Comparison of ENCODE assay signal across 1 cellular context in the genomic region with DNA sequence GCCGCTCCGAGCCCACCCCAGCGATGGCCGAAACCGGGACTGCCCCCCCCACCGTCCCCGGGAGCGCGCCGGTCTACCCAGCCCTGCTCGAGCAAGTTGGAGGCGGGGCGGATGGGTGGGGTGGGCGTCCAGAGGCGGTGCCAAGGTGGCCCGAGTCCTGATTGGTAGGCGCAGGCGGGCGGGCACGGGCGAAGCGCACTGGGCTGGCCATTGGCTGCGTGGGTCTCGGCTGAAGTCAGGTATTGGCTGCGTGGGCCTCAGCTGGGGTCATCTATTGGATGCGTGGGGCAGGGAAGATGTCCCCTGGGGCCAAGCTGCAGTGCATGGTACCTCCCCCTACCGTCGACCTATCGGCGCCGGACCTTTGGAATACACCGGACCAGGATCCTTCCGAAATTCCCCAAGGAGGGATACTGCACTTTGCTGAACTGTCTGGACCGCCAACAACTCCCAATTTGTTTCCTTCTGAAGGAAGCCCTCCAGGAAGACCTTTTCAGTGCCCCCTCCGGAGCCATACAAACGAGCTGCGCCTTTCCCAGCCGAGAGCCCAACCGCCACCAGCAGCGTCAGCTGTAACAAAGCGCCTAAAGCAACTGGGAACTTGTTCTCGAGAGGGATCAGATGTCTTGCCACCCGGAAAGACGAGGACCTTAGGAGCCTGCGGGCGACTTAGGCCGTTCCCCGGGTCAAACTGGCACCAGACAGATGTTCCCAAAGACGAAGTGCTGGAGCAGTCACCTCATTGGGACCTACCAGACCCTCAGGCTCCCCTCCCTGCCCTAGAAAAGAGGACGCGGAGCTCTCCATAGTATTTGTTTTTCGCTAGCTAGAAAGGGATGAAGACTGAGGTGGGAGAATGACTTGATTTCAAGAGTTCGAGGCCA.
A peak's percentile ranks its signal among the peaks of the same experiment; 100 is the strongest.
TF ChIP-seq lines count a peak whose summit lies in the region.

A gene with protein sequence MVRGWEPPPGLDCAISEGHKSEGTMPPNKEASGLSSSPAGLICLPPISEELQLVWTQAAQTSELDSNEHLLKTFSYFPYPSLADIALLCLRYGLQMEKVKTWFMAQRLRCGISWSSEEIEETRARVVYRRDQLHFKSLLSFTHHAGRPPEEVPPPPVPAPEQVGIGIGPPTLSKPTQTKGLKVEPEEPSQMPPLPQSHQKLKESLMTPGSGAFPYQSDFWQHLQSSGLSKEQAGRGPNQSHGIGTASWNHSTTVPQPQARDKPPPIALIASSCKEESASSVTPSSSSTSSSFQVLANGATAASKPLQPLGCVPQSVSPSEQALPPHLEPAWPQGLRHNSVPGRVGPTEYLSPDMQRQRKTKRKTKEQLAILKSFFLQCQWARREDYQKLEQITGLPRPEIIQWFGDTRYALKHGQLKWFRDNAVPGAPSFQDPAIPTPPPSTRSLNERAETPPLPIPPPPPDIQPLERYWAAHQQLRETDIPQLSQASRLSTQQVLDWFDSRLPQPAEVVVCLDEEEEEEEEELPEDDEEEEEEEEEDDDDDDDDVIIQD (minus strand): TSS at position 113 of the 884 bp plus-strand sequence. CDS start 180 bp downstream, outside the sequence.

TF ChIP-seq in K562, 482 proteins besides CTCF, POLR2A, EP300 and RAD21 (continued from another document and continues in another):
- TF ChIP-seq, protein P1, sequence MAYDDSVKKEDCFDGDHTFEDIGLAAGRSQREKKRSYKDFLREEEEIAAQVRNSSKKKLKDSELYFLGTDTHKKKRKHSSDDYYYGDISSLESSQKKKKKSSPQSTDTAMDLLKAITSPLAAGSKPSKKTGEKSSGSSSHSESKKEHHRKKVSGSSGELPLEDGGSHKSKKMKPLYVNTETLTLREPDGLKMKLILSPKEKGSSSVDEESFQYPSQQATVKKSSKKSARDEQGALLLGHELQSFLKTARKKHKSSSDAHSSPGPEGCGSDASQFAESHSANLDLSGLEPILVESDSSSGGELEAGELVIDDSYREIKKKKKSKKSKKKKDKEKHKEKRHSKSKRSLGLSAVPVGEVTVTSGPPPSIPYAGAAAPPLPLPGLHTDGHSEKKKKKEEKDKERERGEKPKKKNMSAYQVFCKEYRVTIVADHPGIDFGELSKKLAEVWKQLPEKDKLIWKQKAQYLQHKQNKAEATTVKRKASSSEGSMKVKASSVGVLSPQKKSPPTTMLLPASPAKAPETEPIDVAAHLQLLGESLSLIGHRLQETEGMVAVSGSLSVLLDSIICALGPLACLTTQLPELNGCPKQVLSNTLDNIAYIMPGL (CRISPR knock-in tag; IDR thresholded peaks at IDR 0.05), result no peak
- TF ChIP-seq MBD2 (IDR thresholded peaks at IDR 0.05; ENCODE audit: borderline replicate concordance, low read depth) (peak; percentile 98), FOXM1 (IDR thresholded peaks at IDR 0.05; ENCODE audit: low read depth) (no peak), FOXM1 (CRISPR knock-in tag; IDR thresholded peaks at IDR 0.05; ENCODE audit: low read depth) (no peak), ZNF75A (CRISPR knock-in tag; IDR thresholded peaks at IDR 0.05) (no peak), RBM14 (IDR thresholded peaks at IDR 0.05; ENCODE audit: borderline replicate concordance, insufficient read depth, low read depth, low read length) (no peak), ELF1 (tag; IDR thresholded peaks at IDR 0.05) (no peak), STAG1 (CRISPR knock-in tag; IDR thresholded peaks at IDR 0.05; ENCODE audit: borderline replicate concordance) (no peak), NRF1 (conservative IDR thresholded peaks at IDR 0.05 in 1 of 2, IDR thresholded peaks at IDR 0.05 in 1 of 2) (peak; percentile 91 to 93), XRCC5 (IDR thresholded peaks at IDR 0.05; ENCODE audit: low read depth, low read length) (no peak), HLTF (IDR thresholded peaks at IDR 0.05) (no peak), SRSF9 (IDR thresholded peaks at IDR 0.05; ENCODE audit: borderline replicate concordance, low read depth, low read length) (no peak), TRIM24 (IDR thresholded peaks at IDR 0.05) (no peak)
- TF ChIP-seq, protein P2, sequence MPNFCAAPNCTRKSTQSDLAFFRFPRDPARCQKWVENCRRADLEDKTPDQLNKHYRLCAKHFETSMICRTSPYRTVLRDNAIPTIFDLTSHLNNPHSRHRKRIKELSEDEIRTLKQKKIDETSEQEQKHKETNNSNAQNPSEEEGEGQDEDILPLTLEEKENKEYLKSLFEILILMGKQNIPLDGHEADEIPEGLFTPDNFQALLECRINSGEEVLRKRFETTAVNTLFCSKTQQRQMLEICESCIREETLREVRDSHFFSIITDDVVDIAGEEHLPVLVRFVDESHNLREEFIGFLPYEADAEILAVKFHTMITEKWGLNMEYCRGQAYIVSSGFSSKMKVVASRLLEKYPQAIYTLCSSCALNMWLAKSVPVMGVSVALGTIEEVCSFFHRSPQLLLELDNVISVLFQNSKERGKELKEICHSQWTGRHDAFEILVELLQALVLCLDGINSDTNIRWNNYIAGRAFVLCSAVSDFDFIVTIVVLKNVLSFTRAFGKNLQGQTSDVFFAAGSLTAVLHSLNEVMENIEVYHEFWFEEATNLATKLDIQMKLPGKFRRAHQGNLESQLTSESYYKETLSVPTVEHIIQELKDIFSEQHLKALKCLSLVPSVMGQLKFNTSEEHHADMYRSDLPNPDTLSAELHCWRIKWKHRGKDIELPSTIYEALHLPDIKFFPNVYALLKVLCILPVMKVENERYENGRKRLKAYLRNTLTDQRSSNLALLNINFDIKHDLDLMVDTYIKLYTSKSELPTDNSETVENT (CRISPR knock-in tag; IDR thresholded peaks at IDR 0.05), result 0 out of 2 replicates have a peak, but pooled peaks have one; percentile 41
- TF ChIP-seq, protein P3, sequence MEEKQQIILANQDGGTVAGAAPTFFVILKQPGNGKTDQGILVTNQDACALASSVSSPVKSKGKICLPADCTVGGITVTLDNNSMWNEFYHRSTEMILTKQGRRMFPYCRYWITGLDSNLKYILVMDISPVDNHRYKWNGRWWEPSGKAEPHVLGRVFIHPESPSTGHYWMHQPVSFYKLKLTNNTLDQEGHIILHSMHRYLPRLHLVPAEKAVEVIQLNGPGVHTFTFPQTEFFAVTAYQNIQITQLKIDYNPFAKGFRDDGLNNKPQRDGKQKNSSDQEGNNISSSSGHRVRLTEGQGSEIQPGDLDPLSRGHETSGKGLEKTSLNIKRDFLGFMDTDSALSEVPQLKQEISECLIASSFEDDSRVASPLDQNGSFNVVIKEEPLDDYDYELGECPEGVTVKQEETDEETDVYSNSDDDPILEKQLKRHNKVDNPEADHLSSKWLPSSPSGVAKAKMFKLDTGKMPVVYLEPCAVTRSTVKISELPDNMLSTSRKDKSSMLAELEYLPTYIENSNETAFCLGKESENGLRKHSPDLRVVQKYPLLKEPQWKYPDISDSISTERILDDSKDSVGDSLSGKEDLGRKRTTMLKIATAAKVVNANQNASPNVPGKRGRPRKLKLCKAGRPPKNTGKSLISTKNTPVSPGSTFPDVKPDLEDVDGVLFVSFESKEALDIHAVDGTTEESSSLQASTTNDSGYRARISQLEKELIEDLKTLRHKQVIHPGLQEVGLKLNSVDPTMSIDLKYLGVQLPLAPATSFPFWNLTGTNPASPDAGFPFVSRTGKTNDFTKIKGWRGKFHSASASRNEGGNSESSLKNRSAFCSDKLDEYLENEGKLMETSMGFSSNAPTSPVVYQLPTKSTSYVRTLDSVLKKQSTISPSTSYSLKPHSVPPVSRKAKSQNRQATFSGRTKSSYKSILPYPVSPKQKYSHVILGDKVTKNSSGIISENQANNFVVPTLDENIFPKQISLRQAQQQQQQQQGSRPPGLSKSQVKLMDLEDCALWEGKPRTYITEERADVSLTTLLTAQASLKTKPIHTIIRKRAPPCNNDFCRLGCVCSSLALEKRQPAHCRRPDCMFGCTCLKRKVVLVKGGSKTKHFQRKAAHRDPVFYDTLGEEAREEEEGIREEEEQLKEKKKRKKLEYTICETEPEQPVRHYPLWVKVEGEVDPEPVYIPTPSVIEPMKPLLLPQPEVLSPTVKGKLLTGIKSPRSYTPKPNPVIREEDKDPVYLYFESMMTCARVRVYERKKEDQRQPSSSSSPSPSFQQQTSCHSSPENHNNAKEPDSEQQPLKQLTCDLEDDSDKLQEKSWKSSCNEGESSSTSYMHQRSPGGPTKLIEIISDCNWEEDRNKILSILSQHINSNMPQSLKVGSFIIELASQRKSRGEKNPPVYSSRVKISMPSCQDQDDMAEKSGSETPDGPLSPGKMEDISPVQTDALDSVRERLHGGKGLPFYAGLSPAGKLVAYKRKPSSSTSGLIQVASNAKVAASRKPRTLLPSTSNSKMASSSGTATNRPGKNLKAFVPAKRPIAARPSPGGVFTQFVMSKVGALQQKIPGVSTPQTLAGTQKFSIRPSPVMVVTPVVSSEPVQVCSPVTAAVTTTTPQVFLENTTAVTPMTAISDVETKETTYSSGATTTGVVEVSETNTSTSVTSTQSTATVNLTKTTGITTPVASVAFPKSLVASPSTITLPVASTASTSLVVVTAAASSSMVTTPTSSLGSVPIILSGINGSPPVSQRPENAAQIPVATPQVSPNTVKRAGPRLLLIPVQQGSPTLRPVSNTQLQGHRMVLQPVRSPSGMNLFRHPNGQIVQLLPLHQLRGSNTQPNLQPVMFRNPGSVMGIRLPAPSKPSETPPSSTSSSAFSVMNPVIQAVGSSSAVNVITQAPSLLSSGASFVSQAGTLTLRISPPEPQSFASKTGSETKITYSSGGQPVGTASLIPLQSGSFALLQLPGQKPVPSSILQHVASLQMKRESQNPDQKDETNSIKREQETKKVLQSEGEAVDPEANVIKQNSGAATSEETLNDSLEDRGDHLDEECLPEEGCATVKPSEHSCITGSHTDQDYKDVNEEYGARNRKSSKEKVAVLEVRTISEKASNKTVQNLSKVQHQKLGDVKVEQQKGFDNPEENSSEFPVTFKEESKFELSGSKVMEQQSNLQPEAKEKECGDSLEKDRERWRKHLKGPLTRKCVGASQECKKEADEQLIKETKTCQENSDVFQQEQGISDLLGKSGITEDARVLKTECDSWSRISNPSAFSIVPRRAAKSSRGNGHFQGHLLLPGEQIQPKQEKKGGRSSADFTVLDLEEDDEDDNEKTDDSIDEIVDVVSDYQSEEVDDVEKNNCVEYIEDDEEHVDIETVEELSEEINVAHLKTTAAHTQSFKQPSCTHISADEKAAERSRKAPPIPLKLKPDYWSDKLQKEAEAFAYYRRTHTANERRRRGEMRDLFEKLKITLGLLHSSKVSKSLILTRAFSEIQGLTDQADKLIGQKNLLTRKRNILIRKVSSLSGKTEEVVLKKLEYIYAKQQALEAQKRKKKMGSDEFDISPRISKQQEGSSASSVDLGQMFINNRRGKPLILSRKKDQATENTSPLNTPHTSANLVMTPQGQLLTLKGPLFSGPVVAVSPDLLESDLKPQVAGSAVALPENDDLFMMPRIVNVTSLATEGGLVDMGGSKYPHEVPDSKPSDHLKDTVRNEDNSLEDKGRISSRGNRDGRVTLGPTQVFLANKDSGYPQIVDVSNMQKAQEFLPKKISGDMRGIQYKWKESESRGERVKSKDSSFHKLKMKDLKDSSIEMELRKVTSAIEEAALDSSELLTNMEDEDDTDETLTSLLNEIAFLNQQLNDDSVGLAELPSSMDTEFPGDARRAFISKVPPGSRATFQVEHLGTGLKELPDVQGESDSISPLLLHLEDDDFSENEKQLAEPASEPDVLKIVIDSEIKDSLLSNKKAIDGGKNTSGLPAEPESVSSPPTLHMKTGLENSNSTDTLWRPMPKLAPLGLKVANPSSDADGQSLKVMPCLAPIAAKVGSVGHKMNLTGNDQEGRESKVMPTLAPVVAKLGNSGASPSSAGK (IDR thresholded peaks at IDR 0.05), result no peak
- TF ChIP-seq, protein P4, sequence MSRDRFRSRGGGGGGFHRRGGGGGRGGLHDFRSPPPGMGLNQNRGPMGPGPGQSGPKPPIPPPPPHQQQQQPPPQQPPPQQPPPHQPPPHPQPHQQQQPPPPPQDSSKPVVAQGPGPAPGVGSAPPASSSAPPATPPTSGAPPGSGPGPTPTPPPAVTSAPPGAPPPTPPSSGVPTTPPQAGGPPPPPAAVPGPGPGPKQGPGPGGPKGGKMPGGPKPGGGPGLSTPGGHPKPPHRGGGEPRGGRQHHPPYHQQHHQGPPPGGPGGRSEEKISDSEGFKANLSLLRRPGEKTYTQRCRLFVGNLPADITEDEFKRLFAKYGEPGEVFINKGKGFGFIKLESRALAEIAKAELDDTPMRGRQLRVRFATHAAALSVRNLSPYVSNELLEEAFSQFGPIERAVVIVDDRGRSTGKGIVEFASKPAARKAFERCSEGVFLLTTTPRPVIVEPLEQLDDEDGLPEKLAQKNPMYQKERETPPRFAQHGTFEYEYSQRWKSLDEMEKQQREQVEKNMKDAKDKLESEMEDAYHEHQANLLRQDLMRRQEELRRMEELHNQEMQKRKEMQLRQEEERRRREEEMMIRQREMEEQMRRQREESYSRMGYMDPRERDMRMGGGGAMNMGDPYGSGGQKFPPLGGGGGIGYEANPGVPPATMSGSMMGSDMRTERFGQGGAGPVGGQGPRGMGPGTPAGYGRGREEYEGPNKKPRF (IDR thresholded peaks at IDR 0.05; ENCODE audit: low read depth, low read length), result no peak
- TF ChIP-seq, protein P5, sequence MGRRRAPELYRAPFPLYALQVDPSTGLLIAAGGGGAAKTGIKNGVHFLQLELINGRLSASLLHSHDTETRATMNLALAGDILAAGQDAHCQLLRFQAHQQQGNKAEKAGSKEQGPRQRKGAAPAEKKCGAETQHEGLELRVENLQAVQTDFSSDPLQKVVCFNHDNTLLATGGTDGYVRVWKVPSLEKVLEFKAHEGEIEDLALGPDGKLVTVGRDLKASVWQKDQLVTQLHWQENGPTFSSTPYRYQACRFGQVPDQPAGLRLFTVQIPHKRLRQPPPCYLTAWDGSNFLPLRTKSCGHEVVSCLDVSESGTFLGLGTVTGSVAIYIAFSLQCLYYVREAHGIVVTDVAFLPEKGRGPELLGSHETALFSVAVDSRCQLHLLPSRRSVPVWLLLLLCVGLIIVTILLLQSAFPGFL (CRISPR knock-in tag; IDR thresholded peaks at IDR 0.05), result no peak
- TF ChIP-seq, protein P6, sequence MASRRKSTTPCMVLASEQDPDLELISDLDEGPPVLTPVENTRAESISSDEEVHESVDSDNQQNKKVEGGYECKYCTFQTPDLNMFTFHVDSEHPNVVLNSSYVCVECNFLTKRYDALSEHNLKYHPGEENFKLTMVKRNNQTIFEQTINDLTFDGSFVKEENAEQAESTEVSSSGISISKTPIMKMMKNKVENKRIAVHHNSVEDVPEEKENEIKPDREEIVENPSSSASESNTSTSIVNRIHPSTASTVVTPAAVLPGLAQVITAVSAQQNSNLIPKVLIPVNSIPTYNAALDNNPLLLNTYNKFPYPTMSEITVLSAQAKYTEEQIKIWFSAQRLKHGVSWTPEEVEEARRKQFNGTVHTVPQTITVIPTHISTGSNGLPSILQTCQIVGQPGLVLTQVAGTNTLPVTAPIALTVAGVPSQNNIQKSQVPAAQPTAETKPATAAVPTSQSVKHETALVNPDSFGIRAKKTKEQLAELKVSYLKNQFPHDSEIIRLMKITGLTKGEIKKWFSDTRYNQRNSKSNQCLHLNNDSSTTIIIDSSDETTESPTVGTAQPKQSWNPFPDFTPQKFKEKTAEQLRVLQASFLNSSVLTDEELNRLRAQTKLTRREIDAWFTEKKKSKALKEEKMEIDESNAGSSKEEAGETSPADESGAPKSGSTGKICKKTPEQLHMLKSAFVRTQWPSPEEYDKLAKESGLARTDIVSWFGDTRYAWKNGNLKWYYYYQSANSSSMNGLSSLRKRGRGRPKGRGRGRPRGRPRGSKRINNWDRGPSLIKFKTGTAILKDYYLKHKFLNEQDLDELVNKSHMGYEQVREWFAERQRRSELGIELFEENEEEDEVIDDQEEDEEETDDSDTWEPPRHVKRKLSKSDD (conservative IDR thresholded peaks at IDR 0.05; ENCODE audit: low read length), result no peak
- TF ChIP-seq, protein P7, sequence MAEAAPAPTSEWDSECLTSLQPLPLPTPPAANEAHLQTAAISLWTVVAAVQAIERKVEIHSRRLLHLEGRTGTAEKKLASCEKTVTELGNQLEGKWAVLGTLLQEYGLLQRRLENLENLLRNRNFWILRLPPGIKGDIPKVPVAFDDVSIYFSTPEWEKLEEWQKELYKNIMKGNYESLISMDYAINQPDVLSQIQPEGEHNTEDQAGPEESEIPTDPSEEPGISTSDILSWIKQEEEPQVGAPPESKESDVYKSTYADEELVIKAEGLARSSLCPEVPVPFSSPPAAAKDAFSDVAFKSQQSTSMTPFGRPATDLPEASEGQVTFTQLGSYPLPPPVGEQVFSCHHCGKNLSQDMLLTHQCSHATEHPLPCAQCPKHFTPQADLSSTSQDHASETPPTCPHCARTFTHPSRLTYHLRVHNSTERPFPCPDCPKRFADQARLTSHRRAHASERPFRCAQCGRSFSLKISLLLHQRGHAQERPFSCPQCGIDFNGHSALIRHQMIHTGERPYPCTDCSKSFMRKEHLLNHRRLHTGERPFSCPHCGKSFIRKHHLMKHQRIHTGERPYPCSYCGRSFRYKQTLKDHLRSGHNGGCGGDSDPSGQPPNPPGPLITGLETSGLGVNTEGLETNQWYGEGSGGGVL (CRISPR knock-in tag; IDR thresholded peaks at IDR 0.05), result no peak
